Comparison of ENCODE assay signal across 8 cellular contexts in genomic region chr4:56467284-56468096, GRCh38. TPM values are rescaled to one million over a fixed set of nuclear protein-coding genes. Genes with fewer than 3 reads are reported as not detected.
DNase-seq lines count a peak whose midpoint lies in the region; ATAC-seq, FAIRE-seq and TF ChIP-seq lines count a peak whose summit lies in the region.

Gene SRP72 (plus strand): TSS chr4:56467617. CDS start chr4:56467636, 19 bp downstream.

- ATAC-seq in HG02840 (IDR thresholded peaks at IDR 0.05; ENCODE audit: low FRiP score, unreplicated experiment) (peak; percentile 92), left cardiac atrium (peak; percentile 99)

- H3K27ac Mint-ChIP-seq in progenitor cell of endocrine pancreas, result peak within 1 kb of the TSS; percentile 99

- TF ChIP-seq POLR2A in GM12892 (IDR thresholded peaks at IDR 0.05; ENCODE audit: low read depth, low read length), result peak; percentile 91

- H3K36me3 Mint-ChIP-seq in progenitor cell of endocrine pancreas (ENCODE audit: insufficient read depth), result peaks cover 10% of the 10 kb centered on the region

- H3K27me3 Mint-ChIP-seq in progenitor cell of endocrine pancreas, result no peaks in the 10 kb centered on the region

- intact Hi-C loops in T-helper 1 cell treated with Interleukin-12 subunit alpha and Interleukin-12 subunit beta and Interleukin-4 antibody, amounts not matched to agents 30 ng/mL and 1 ng/mL, for 36 hours (cut with micrococcal nuclease), result loop anchor here (1.0 to 2.0 kb wide), 13 partner anchors 32 to 920 kb away; partner anchors contain the start of genes AASDH, EXOC1, NOA1 and PPAT
- intact Hi-C loops in left cardiac atrium (cut with DNase I), result no loop called here

- TF ChIP-seq CTCF in progenitor cell of endocrine pancreas (IDR thresholded peaks at IDR 0.05; ENCODE audit: unreplicated experiment), result no peak

- H3K4me3 Mint-ChIP-seq in progenitor cell of endocrine pancreas (ENCODE audit: low read depth), result peak within 1 kb of the TSS; percentile 99

- FAIRE-seq in GM12892 (lab: Jason Lieb, UNC), result peak; percentile 92

- no peaks in the 10 kb centered on the region for H3K9me3 Mint-ChIP-seq in progenitor cell of endocrine pancreas (ENCODE audit: low read depth)

- peaks cover 35% of the 10 kb centered on the region for H3K4me1 Mint-ChIP-seq in progenitor cell of endocrine pancreas (ENCODE audit: low read depth)

- peak; percentile 72 for DNase-seq in GM12892 (ENCODE audit: insufficient read length)
- peak; percentile 55 for DNase-seq in NCI-H1436 treated with DMSO at 0.1 percent for 48 hours (lab: John Stamatoyannopoulos, UW)
- DNase-seq in amniotic stem cell (lab: John Stamatoyannopoulos, UW), result peak; percentile 84
- peak; percentile 92 for DNase-seq in left cardiac atrium
- DNase-seq in progenitor cell of endocrine pancreas (ENCODE audit: low spot score, unreplicated experiment), result peak; percentile 82
- DNase-seq in ureter (ENCODE audit: low spot score), result peak; percentile 92

RNA-seq across cellular contexts. Expression of gene SRP72, which starts in this region (rescaled TPM):
- 88.2 TPM for polyA plus RNA-seq in GM12892 (2012; ENCODE audit: missing spikeins)
- 147 and 152 TPM in 2 replicates for total RNA-seq in T-helper 1 cell treated with Interleukin-12 subunit alpha and Interleukin-12 subunit beta and Interleukin-4 antibody, amounts not matched to agents 30 ng/mL and 1 ng/mL, for 36 hours
- total RNA-seq in left cardiac atrium (10 to 100 TPM; 38.9 to 56.7 TPM), progenitor cell of endocrine pancreas (119 and 120 TPM in 2 replicates), ureter (108 TPM)

Comparison
In these comparisons a context has a peak if more than half of its experiments do, and no peak if none do; other contexts are left out.
1. Peak in every context shown above with its lines: DNase-seq and ATAC-seq.